16 cellular contexts compared by ENCODE assay signal in the genomic region with DNA sequence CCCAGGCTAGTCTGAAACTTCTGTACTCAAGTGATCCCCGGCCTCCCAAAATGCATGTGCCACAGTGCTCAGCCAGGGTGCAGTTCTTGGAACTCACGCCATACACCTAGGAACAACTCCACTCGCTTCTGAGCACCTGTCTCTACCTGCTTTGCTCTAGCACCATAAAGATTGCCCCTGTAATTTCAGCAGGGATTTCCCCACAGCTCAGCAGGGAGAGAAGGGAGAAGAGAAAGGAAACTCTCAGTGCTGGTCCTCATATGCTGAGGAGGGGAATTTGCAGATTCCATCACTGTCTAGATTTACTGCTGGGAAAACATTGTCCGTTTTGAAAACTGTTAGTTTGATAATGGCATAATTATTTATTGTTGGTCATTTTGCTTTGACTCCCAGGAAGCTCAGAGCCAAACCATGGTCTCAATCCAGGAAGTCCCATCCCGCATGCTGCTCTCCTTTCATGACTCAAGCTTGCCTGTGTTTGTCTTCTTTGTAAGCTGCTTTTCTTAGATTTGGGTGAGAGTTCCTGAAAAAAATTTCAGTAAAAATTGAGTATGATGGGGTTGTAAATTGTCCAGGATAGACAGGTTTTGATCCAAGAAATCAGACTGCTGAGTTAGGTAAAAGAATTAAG. TPM values are rescaled to one million over a fixed set of nuclear protein-coding genes. Genes with fewer than 3 reads are reported as not detected.
DNase-seq lines count a peak whose midpoint lies in the region; ATAC-seq, FAIRE-seq and TF ChIP-seq lines count a peak whose summit lies in the region.
"Had no signal": no experiment of that assay in that cellular context is flagged by ENCODE, and none has a peak within 500 bp of the region (broad histone marks: within the 10 kb centered on the region; RNA-seq: fewer than 3 reads in every experiment).

No MANE protein-coding gene starts in this region.

- no peaks in the 10 kb centered on the region for H3K79me2 ChIP-seq in Karpas-422 (ENCODE audit: low read length)

- BruUV-seq in Calu3 (replicated peaks; lab: Mats Ljungman, UMichigan): no TSS peak

- H3K27me3 ChIP-seq in HUES6 (ENCODE audit: control insufficient read depth, insufficient read depth, low read length): no peaks in the 10 kb centered on the region
- no peaks in the 10 kb centered on the region for H3K27me3 ChIP-seq in bronchial epithelial cell (ENCODE audit: control insufficient read depth, insufficient read depth, low read length)
- H3K27me3 ChIP-seq in Karpas-422 (ENCODE audit: low read length): no peaks in the 10 kb centered on the region

- H3K4me3 Mint-ChIP-seq in Calu3 (ENCODE audit: low read depth, unreplicated experiment): no peak overlapping the region
- H3K4me3 Mint-ChIP-seq in nephron: peak overlapping the region in 1 of 3 experiments; percentile 48
- H3K4me3 Mint-ChIP-seq: stimulated activated effector memory CD8-positive, alpha-beta T cell treated with anti-CD3 and anti-CD28 coated beads, Interleukin-12 subunit alpha, Interleukin-12 subunit beta, amount 100 ng/mL, for 72 hours had no signal

- DNase-seq in Calu3 (no peak), bronchial epithelial cell (ENCODE audit: low read depth) (peak; percentile 39), AG08396 (ENCODE audit: low spot score) (no peak), Karpas-422 (no peak), C1 segment of cervical spinal cord (lab: John Stamatoyannopoulos, UW) (no peak)
- DNase-seq: activated T-cell treated with anti-CD3 and anti-CD28 coated beads, Interleukin-2, amount 50 U/mL, for 1 hour; dorsolateral prefrontal cortex; foreskin keratinocyte; NCI-H2107; stimulated activated CD4-positive, alpha-beta T cell treated with anti-CD3 and anti-CD28 coated beads, Interleukin-4, amount 100 ng/mL, for 24 hours; SW 1271 had no signal

- H3K9me3 ChIP-seq in HUES6 (ENCODE audit: control insufficient read depth, insufficient read depth, low read depth, low read length): no peaks in the 10 kb centered on the region
- H3K9me3 ChIP-seq in Karpas-422 (ENCODE audit: low read length): no peaks in the 10 kb centered on the region

- H3K36me3 ChIP-seq in HUES6 (ENCODE audit: control insufficient read depth, insufficient read depth, low read length) (no peaks in the 10 kb centered on the region), bronchial epithelial cell (ENCODE audit: control insufficient read depth, insufficient read depth, low read length) (no peaks in the 10 kb centered on the region), Karpas-422 (ENCODE audit: insufficient read depth, low read length) (no peaks in the 10 kb centered on the region)

- intact Hi-C loops in Calu3 (cut with micrococcal nuclease; ENCODE audit: unreplicated experiment): no loop called here

- H3K9me3 Mint-ChIP-seq in Calu3 (ENCODE audit: low read depth, unreplicated experiment) (no peaks in the 10 kb centered on the region), nephron (no peaks in the 10 kb centered on the region)
- H3K9me3 Mint-ChIP-seq: stimulated activated effector memory CD8-positive, alpha-beta T cell treated with anti-CD3 and anti-CD28 coated beads, Interleukin-12 subunit alpha, Interleukin-12 subunit beta, amount 100 ng/mL, for 72 hours had no signal

- no peak overlapping the region for H3K4me2 ChIP-seq in Karpas-422 (ENCODE audit: low read depth, low read length, poor library complexity, severe bottlenecking)

- H3K27ac Mint-ChIP-seq in Calu3 (ENCODE audit: unreplicated experiment) (peak overlapping the region; percentile 27), nephron (peak overlapping the region; percentile 73 to 96 (median 87))
- H3K27ac Mint-ChIP-seq: stimulated activated effector memory CD8-positive, alpha-beta T cell treated with anti-CD3 and anti-CD28 coated beads, Interleukin-12 subunit alpha, Interleukin-12 subunit beta, amount 100 ng/mL, for 72 hours had no signal

- CTCF ChIA-PET in Calu3 (lab: Charles Lee): interaction anchor here (1.1 kb wide), 1 partner anchor 9 kb away, joined by 4 read pairs; no protein-coding TSS in a partner anchor

- H4K20me1 ChIP-seq in Karpas-422 (ENCODE audit: insufficient read depth, low read depth, low read length): no peaks in the 10 kb centered on the region

- H2AFZ ChIP-seq in Karpas-422 (ENCODE audit: low read length): no peak overlapping the region

- no peaks in the 10 kb centered on the region for H3K27me3 Mint-ChIP-seq in Calu3 (ENCODE audit: unreplicated experiment)
- H3K27me3 Mint-ChIP-seq in nephron (ENCODE audit: low read depth): peaks cover 33% of the 10 kb centered on the region

- no peak for FAIRE-seq in bronchial epithelial cell (lab: Jason Lieb, UNC)
- FAIRE-seq: keratinocyte had no signal

- H3K27ac ChIP-seq in HUES6 (ENCODE audit: low read depth, low read length) (peak overlapping the region; percentile 72; the same call in 1 of the 2 replicates), Karpas-422 (ENCODE audit: low read length) (no peak overlapping the region)
- H3K27ac ChIP-seq: dorsolateral prefrontal cortex, foreskin keratinocyte had no signal

- no peak for ATAC-seq in HG03045 (IDR thresholded peaks at IDR 0.05; ENCODE audit: unreplicated experiment)
- ATAC-seq: foreskin keratinocyte; stimulated activated effector memory CD8-positive, alpha-beta T cell treated with anti-CD3 and anti-CD28 coated beads, Interleukin-12 subunit alpha, Interleukin-12 subunit beta, amount 100 ng/mL, for 72 hours had no signal

- peak overlapping the region; percentile 36 for H3K9ac ChIP-seq in HUES6 (ENCODE audit: low read length)
- no peak overlapping the region for H3K9ac ChIP-seq in Karpas-422 (ENCODE audit: low read length)

- TF ChIP-seq CTCF in Calu3 (IDR thresholded peaks at IDR 0.05; ENCODE audit: unreplicated experiment) (no peak), bronchial epithelial cell (IDR thresholded peaks at IDR 0.05; ENCODE audit: insufficient read depth, low read length, severe bottlenecking) (no peak), nephron (IDR thresholded peaks at IDR 0.05; ENCODE audit: unreplicated experiment in 3 of 3) (no peak)

- H3K4me1 Mint-ChIP-seq in Calu3 (ENCODE audit: low read depth, unreplicated experiment) (peaks cover 9% of the 10 kb centered on the region), nephron (peaks cover 41% of the 10 kb centered on the region)

- H3K4me3 ChIP-seq in HUES6 (ENCODE audit: low read depth, low read length) (peak overlapping the region; percentile 46), bronchial epithelial cell (ENCODE audit: low read depth, low read length) (no peak overlapping the region), Karpas-422 (ENCODE audit: low read length) (no peak overlapping the region)
- H3K4me3 ChIP-seq: dorsolateral prefrontal cortex had no signal

- no peaks in the 10 kb centered on the region for H3K9me2 ChIP-seq in Karpas-422 (replicated peaks; ENCODE audit: insufficient read depth, low read length)

- H3K4me1 ChIP-seq in HUES6 (ENCODE audit: control insufficient read depth, insufficient read depth, low read length) (peaks cover 81% of the 10 kb centered on the region), Karpas-422 (ENCODE audit: low read length) (peaks cover 10% of the 10 kb centered on the region)
- H3K4me1 ChIP-seq: foreskin keratinocyte had no signal

- H3K36me3 Mint-ChIP-seq in Calu3 (ENCODE audit: insufficient read depth, unreplicated experiment) (no peaks in the 10 kb centered on the region), nephron (ENCODE audit: low read depth) (no peaks in the 10 kb centered on the region)
- H3K36me3 Mint-ChIP-seq: stimulated activated effector memory CD8-positive, alpha-beta T cell treated with anti-CD3 and anti-CD28 coated beads, Interleukin-12 subunit alpha, Interleukin-12 subunit beta, amount 100 ng/mL, for 72 hours had no signal

RNA-seq across cellular contexts. Expression of a gene that starts 24.2 kb away (rescaled TPM):
- not detected in 2 replicates for total RNA-seq in Calu3 (2022)
- total RNA-seq in bronchial epithelial cell: not detected in 2 replicates
- total RNA-seq in Karpas-422 (2014; rRNA removed; shearing (Covaris generic); ENCODE audit: low replicate concordance): not detected in 2 replicates
- total RNA-seq: foreskin keratinocyte had no signal
